19 cellular contexts compared by ENCODE assay signal in genomic region chr3:58358808-58359207, GRCh38.
"Had no signal": no experiment of that assay in that cellular context is flagged by ENCODE, and none has a peak within 500 bp of the region (broad histone marks: within the 10 kb centered on the region; RNA-seq: fewer than 3 reads in every experiment).

No MANE protein-coding gene starts in this region.

- H3K4me3 Mint-ChIP-seq: activated naive CD8-positive, alpha-beta T cell treated with anti-CD3 and anti-CD28 coated beads, Interleukin-2, amount 10 ng/mL, durations not matched to agents 7 days and 5 days; endodermal cell; natural killer cell treated with Interleukin-12 subunit alpha and Interleukin-12 subunit beta and Interleukin-15 and Interleukin-18, amount 100 ng/mL, for 72 hours had no signal

- H3K4me1 ChIP-seq: prostate gland had no signal

- H3K27me3 Mint-ChIP-seq: activated naive CD8-positive, alpha-beta T cell treated with anti-CD3 and anti-CD28 coated beads, Interleukin-2, amount 10 ng/mL, durations not matched to agents 7 days and 5 days; natural killer cell treated with Interleukin-12 subunit alpha and Interleukin-12 subunit beta and Interleukin-15 and Interleukin-18, amount 100 ng/mL, for 72 hours had no signal

- H3K27ac ChIP-seq: coronary artery, ovary, prostate gland, right atrium auricular region, upper lobe of right lung, WERI-Rb-1 had no signal

- H3K4me3 ChIP-seq: coronary artery, heart left ventricle, ovary, prostate gland, right atrium auricular region, upper lobe of right lung had no signal

- H3K27ac Mint-ChIP-seq: activated naive CD8-positive, alpha-beta T cell treated with anti-CD3 and anti-CD28 coated beads, Interleukin-2, amount 10 ng/mL, durations not matched to agents 7 days and 5 days; endodermal cell had no signal

- DNase-seq: activated CD4-positive, alpha-beta T cell treated with anti-CD3 and anti-CD28 coated beads for 1 hour; activated CD4-positive, alpha-beta T cell treated with anti-CD3 and anti-CD28 coated beads, Interleukin-2, amount 50 U/mL, for 1 hour; activated naive CD8-positive, alpha-beta T cell treated with anti-CD3 and anti-CD28 coated beads, Interleukin-2, amount 10 ng/mL, durations not matched to agents 7 days and 5 days; activated T-cell treated with anti-CD3 and anti-CD28 coated beads, Interleukin-2, amount 50 U/mL, for 1 hour; amygdala; cerebellar nuclear complex; heart left ventricle; left ventricle myocardium superior; mammary epithelial cell; midbrain; ovary; stimulated activated CD4-positive, alpha-beta T cell treated with anti-CD3 and anti-CD28 coated beads, Interleukin-4, amount 100 ng/mL, for 4 hours; upper lobe of right lung; WERI-Rb-1 had no signal

- H3K36me3 ChIP-seq: heart left ventricle, ovary, prostate gland, right atrium auricular region, upper lobe of right lung, WERI-Rb-1 had no signal

- H3K27me3 ChIP-seq: heart left ventricle, ovary, right atrium auricular region, upper lobe of right lung had no signal

- ATAC-seq: heart left ventricle; left ventricle myocardium superior; natural killer cell treated with Interleukin-12 subunit alpha and Interleukin-12 subunit beta and Interleukin-15 and Interleukin-18, amount 100 ng/mL, for 72 hours; upper lobe of right lung had no signal

- H3K9me3 ChIP-seq: heart left ventricle, ovary, prostate gland, right atrium auricular region, upper lobe of right lung had no signal

- H3K9me3 Mint-ChIP-seq: activated naive CD8-positive, alpha-beta T cell treated with anti-CD3 and anti-CD28 coated beads, Interleukin-2, amount 10 ng/mL, durations not matched to agents 7 days and 5 days; endodermal cell; natural killer cell treated with Interleukin-12 subunit alpha and Interleukin-12 subunit beta and Interleukin-15 and Interleukin-18, amount 100 ng/mL, for 72 hours had no signal

- H3K36me3 Mint-ChIP-seq: natural killer cell treated with Interleukin-12 subunit alpha and Interleukin-12 subunit beta and Interleukin-15 and Interleukin-18, amount 100 ng/mL, for 72 hours had no signal
